ENCODE assay signal across 30 cellular contexts in genomic region chr22:35348703-35349102, GRCh38.
"Had no signal": no experiment of that assay in that cellular context is flagged by ENCODE, and none has a peak within 500 bp of the region (broad histone marks: within the 10 kb centered on the region; RNA-seq: fewer than 3 reads in every experiment).

No MANE protein-coding gene starts in this region.

- H3K9me3 ChIP-seq: adrenal gland, body of pancreas, colonic mucosa, gastroesophageal sphincter, left lung, lower lobe of right lung, spleen, testis, transverse colon had no signal

- FAIRE-seq: endometrium, TTC549 had no signal

- H3K36me3 ChIP-seq: colonic mucosa, neural progenitor cell, WERI-Rb-1 had no signal

- H3K4me3 ChIP-seq: adrenal gland, body of pancreas, colonic mucosa, gastroesophageal sphincter, left lung, lower lobe of right lung, neural progenitor cell, spleen, testis, transverse colon had no signal

- H3K4me3 Mint-ChIP-seq: activated CD4-positive, alpha-beta memory T cell treated with anti-CD3 and anti-CD28 coated beads for 36 hours; activated naive CD4-positive, alpha-beta T cell treated with anti-CD3 and anti-CD28 coated beads for 36 hours; activated naive CD8-positive, alpha-beta T cell treated with anti-CD3 and anti-CD28 coated beads for 36 hours; activated T-helper 1 cell treated with anti-CD3 and anti-CD28 coated beads, Interleukin-12 subunit alpha, Interleukin-12 subunit beta, Interleukin-2, Interleukin-4 antibody, amounts not matched to agents 30 ng/mL and 10 ng/mL and 1 ng/mL, durations not matched to agents 14 hours and 24 hours and 36 hours; neural progenitor cell had no signal

- H3K9ac ChIP-seq: neural progenitor cell had no signal

- H3K27me3 ChIP-seq: adrenal gland, body of pancreas, colonic mucosa, gastroesophageal sphincter, left lung, spleen, testis, transverse colon had no signal

- H2AFZ ChIP-seq: neural progenitor cell had no signal

- H3K36me3 Mint-ChIP-seq: activated naive CD8-positive, alpha-beta T cell treated with anti-CD3 and anti-CD28 coated beads for 36 hours; natural killer cell; neural progenitor cell had no signal

- H3K27ac ChIP-seq: body of pancreas, colonic mucosa, gastroesophageal sphincter, left lung, lower lobe of right lung, neural progenitor cell, testis, WERI-Rb-1 had no signal

- H3K27me3 Mint-ChIP-seq: activated CD4-positive, alpha-beta memory T cell treated with anti-CD3 and anti-CD28 coated beads for 36 hours had no signal

- ATAC-seq: activated CD4-positive, CD25-positive, alpha-beta regulatory T cell treated with anti-CD3 and anti-CD28 coated beads, Interleukin-2, amount 50 U/mL, for 24 hours; body of pancreas; gastroesophageal sphincter; left lung; lower lobe of right lung; natural killer cell; right cardiac atrium; stimulated activated naive CD8-positive, alpha-beta T cell treated with anti-CD3 and anti-CD28 coated beads, Interleukin-15, Interleukin-2, amounts not matched to agents 100 U/mL and 50 U/mL, for 24 hours had no signal

- H3K9me3 Mint-ChIP-seq: activated CD4-positive, alpha-beta memory T cell treated with anti-CD3 and anti-CD28 coated beads for 36 hours; activated naive CD4-positive, alpha-beta T cell treated with anti-CD3 and anti-CD28 coated beads for 36 hours; activated naive CD8-positive, alpha-beta T cell treated with anti-CD3 and anti-CD28 coated beads for 36 hours; activated T-helper 1 cell treated with anti-CD3 and anti-CD28 coated beads, Interleukin-12 subunit alpha, Interleukin-12 subunit beta, Interleukin-2, Interleukin-4 antibody, amounts not matched to agents 30 ng/mL and 10 ng/mL and 1 ng/mL, durations not matched to agents 14 hours and 24 hours and 36 hours; natural killer cell; neural progenitor cell had no signal

- H3K27ac Mint-ChIP-seq: activated CD4-positive, alpha-beta memory T cell treated with anti-CD3 and anti-CD28 coated beads for 36 hours; activated naive CD4-positive, alpha-beta T cell treated with anti-CD3 and anti-CD28 coated beads for 36 hours; activated naive CD8-positive, alpha-beta T cell treated with anti-CD3 and anti-CD28 coated beads for 36 hours; activated T-helper 1 cell treated with anti-CD3 and anti-CD28 coated beads, Interleukin-12 subunit alpha, Interleukin-12 subunit beta, Interleukin-2, Interleukin-4 antibody, amounts not matched to agents 30 ng/mL and 10 ng/mL and 1 ng/mL, durations not matched to agents 14 hours and 24 hours and 36 hours had no signal

- H3K4me1 ChIP-seq: colonic mucosa had no signal

- DNase-seq: activated CD4-positive, alpha-beta memory T cell treated with anti-CD3 and anti-CD28 coated beads for 36 hours; activated CD4-positive, alpha-beta T cell treated with anti-CD3 and anti-CD28 coated beads for 48 hours; activated CD8-positive, alpha-beta memory T cell treated with anti-CD3 and anti-CD28 coated beads, Interleukin-2, amount 50 U/mL, for 4 hours; activated effector memory CD4-positive, alpha-beta T cell treated with anti-CD3 and anti-CD28 coated beads, Interleukin-2, amount 50 U/mL, for 16 hours; activated naive CD4-positive, alpha-beta T cell treated with anti-CD3 and anti-CD28 coated beads for 36 hours; activated naive CD8-positive, alpha-beta T cell treated with anti-CD3 and anti-CD28 coated beads for 36 hours; activated T-cell treated with anti-CD3 and anti-CD28 coated beads, Interleukin-2, amount 50 U/mL, for 1 hour; cerebellar nuclear complex; colonic mucosa; effector CD8-positive, alpha-beta T cell; lower lobe of right lung; mesendoderm; natural killer cell; stimulated activated CD4-positive, alpha-beta T cell treated with anti-CD3 and anti-CD28 coated beads, Interleukin-2, amount 100 ng/mL, for 48 hours; stimulated activated naive CD8-positive, alpha-beta T cell treated with anti-CD3 and anti-CD28 coated beads, Interleukin-15, Interleukin-2, amounts not matched to agents 100 U/mL and 50 U/mL, for 24 hours; T-helper 9 cell; testis; transverse colon; WERI-Rb-1 had no signal

- H3K4me2 ChIP-seq: neural progenitor cell had no signal
